12 cellular contexts compared by ENCODE assay signal in genomic region chrX:119756926-119757635, GRCh38. TPM values are rescaled to one million over a fixed set of nuclear protein-coding genes. Genes with fewer than 3 reads are reported as not detected.
DNase-seq lines count a peak whose midpoint lies in the region; ATAC-seq and TF ChIP-seq lines count a peak whose summit lies in the region.
"Had no signal": no experiment of that assay in that cellular context is flagged by ENCODE, and none has a peak within 500 bp of the region (broad histone marks: within the 10 kb centered on the region; RNA-seq: fewer than 3 reads in every experiment).

No MANE protein-coding gene starts in this region.

- H2AFZ ChIP-seq in IMR-90 (replicated peaks; ENCODE audit: low read length, poor library complexity): no peak overlapping the region

- DNase-seq in CD4-positive, alpha-beta memory T cell: peak in 1 of 5 donors; percentile 19
- no peak for DNase-seq in IMR-90
- DNase-seq in activated naive CD8-positive, alpha-beta T cell treated with anti-CD3 and anti-CD28 coated beads, Interleukin-2, amount 10 ng/mL, durations not matched to agents 7 days and 5 days: no peak
- peak in 1 of 10 donors; percentile 5 for DNase-seq in naive thymus-derived CD8-positive, alpha-beta T cell
- no peak for DNase-seq in NCI-H1417 (lab: John Stamatoyannopoulos, UW)
- DNase-seq in NCI-H2227 (lab: John Stamatoyannopoulos, UW; ENCODE audit: unreplicated experiment): no peak
- DNase-seq: HFFc6 had no signal

- H3K27me3 ChIP-seq in CD4-positive, alpha-beta memory T cell (ENCODE audit: insufficient read depth, low read length): no peaks in the 10 kb centered on the region
- no peaks in the 10 kb centered on the region for H3K27me3 ChIP-seq in IMR-90 (ENCODE audit: control insufficient read depth, insufficient read depth, low read length)

- H2BK15ac ChIP-seq in IMR-90 (ENCODE audit: low read depth, low read length): no peak overlapping the region

- no peaks in the 10 kb centered on the region for H3K27me3 Mint-ChIP-seq in CD4-positive, alpha-beta memory T cell
- H3K27me3 Mint-ChIP-seq in activated naive CD8-positive, alpha-beta T cell treated with anti-CD3 and anti-CD28 coated beads, Interleukin-2, amount 10 ng/mL, durations not matched to agents 7 days and 5 days: no peaks in the 10 kb centered on the region
- no peaks in the 10 kb centered on the region for H3K27me3 Mint-ChIP-seq in naive thymus-derived CD8-positive, alpha-beta T cell

- H2AK9ac ChIP-seq in IMR-90 (replicated peaks; ENCODE audit: low read depth, low read length, poor library complexity): no peak overlapping the region

- H4K91ac ChIP-seq in IMR-90 (ENCODE audit: insufficient read depth, low read depth, low read length): peak overlapping the region; percentile 1; the same call in 1 of the 2 replicates

- H2BK120ac ChIP-seq in IMR-90 (ENCODE audit: low read depth, low read length): no peak overlapping the region

- H3K79me1 ChIP-seq in IMR-90 (ENCODE audit: low read depth in 1 of 2, low read length in 2 of 2): no peaks in the 10 kb centered on the region

- no peak overlapping the region for H4K8ac ChIP-seq in IMR-90 (ENCODE audit: low read depth in 2 of 2, low read length in 2 of 2)

- TF ChIP-seq POLR2A in IMR-90 (IDR thresholded peaks at IDR 0.05; ENCODE audit: low read depth, low read length): no peak

- H2BK20ac ChIP-seq in IMR-90 (ENCODE audit: low read depth, low read length): no peak overlapping the region

- no peak overlapping the region for H3K56ac ChIP-seq in IMR-90 (ENCODE audit: extremely low read depth, insufficient read depth, low read length)

- no peak overlapping the region for H3K4me3 ChIP-seq in CD4-positive, alpha-beta memory T cell (ENCODE audit: low read length in 2 of 2)
- no peak overlapping the region for H3K4me3 ChIP-seq in IMR-90 (ENCODE audit: insufficient read depth, low read depth, low read length)

- TF ChIP-seq RAD21 in IMR-90 (IDR thresholded peaks at IDR 0.05; ENCODE audit: low read length): no peak

- peak overlapping the region; percentile 67 for H3K27ac ChIP-seq in CD4-positive, alpha-beta memory T cell (ENCODE audit: low read depth, low read length)
- no peak overlapping the region for H3K27ac ChIP-seq in IMR-90 (ENCODE audit: insufficient read depth, low read length)

- in situ Hi-C loops in IMR-90 (cut with MboI; ENCODE audit: low sequenced_read_pairs): no loop called here

- peaks cover 26 to 58% (median 45%) of the 10 kb centered on the region in 4 donors for H3K4me1 Mint-ChIP-seq in CD4-positive, alpha-beta memory T cell
- peaks cover 39% of the 10 kb centered on the region for H3K4me1 Mint-ChIP-seq in activated naive CD8-positive, alpha-beta T cell treated with anti-CD3 and anti-CD28 coated beads, Interleukin-2, amount 10 ng/mL, durations not matched to agents 7 days and 5 days
- peaks cover 20 to 56% (median 50%) of the 10 kb centered on the region in 4 donors for H3K4me1 Mint-ChIP-seq in naive thymus-derived CD8-positive, alpha-beta T cell

- H3K4me1 ChIP-seq in CD4-positive, alpha-beta memory T cell (ENCODE audit: insufficient read depth, low read length): peaks cover 62% of the 10 kb centered on the region
- H3K4me1 ChIP-seq in IMR-90 (ENCODE audit: control insufficient read depth, insufficient read depth, low read length): peaks cover 3% of the 10 kb centered on the region

- 50% methylated on average over 1 of the region's 10 CpGs; no CpG with 5 or more reads in 1 of the 2 experiments for WGBS in IMR-90 (ENCODE audit: extremely low coverage in 2 of 2, insufficient read length in 1 of 2), 2 experiments

- H2BK5ac ChIP-seq in IMR-90 (ENCODE audit: low read depth, low read length, poor library complexity, severe bottlenecking): no peak overlapping the region

- H3K14ac ChIP-seq in IMR-90 (replicated peaks; ENCODE audit: low read depth, low read length): no peak overlapping the region

- no peaks in the 10 kb centered on the region for H3K36me3 ChIP-seq in CD4-positive, alpha-beta memory T cell (ENCODE audit: insufficient read depth, low read length)
- no peaks in the 10 kb centered on the region for H3K36me3 ChIP-seq in IMR-90 (ENCODE audit: control insufficient read depth, insufficient read depth, low read length)

- H3K18ac ChIP-seq in IMR-90 (ENCODE audit: low read depth, low read length): no peak overlapping the region

- H3K9me3 Mint-ChIP-seq in CD4-positive, alpha-beta memory T cell: no peaks in the 10 kb centered on the region
- H3K9me3 Mint-ChIP-seq in activated naive CD8-positive, alpha-beta T cell treated with anti-CD3 and anti-CD28 coated beads, Interleukin-2, amount 10 ng/mL, durations not matched to agents 7 days and 5 days: no peaks in the 10 kb centered on the region
- H3K9me3 Mint-ChIP-seq in naive thymus-derived CD8-positive, alpha-beta T cell: peaks cover 0 to 2% (median 0%) of the 10 kb centered on the region in 9 donors
- H3K9me3 Mint-ChIP-seq: HFFc6 had no signal

- H3K4me3 Mint-ChIP-seq in CD4-positive, alpha-beta memory T cell: peak overlapping the region; percentile 67 to 92 (median 77)
- H3K4me3 Mint-ChIP-seq in activated naive CD8-positive, alpha-beta T cell treated with anti-CD3 and anti-CD28 coated beads, Interleukin-2, amount 10 ng/mL, durations not matched to agents 7 days and 5 days: peak overlapping the region; percentile 77
- peak overlapping the region; percentile 62 to 90 (median 80) for H3K4me3 Mint-ChIP-seq in naive thymus-derived CD8-positive, alpha-beta T cell

- peak overlapping the region; percentile 92 to 99 (median 96) for H3K27ac Mint-ChIP-seq in CD4-positive, alpha-beta memory T cell
- H3K27ac Mint-ChIP-seq in activated naive CD8-positive, alpha-beta T cell treated with anti-CD3 and anti-CD28 coated beads, Interleukin-2, amount 10 ng/mL, durations not matched to agents 7 days and 5 days: peak overlapping the region; percentile 99
- peak overlapping the region; percentile 95 to 98 (median 96) for H3K27ac Mint-ChIP-seq in naive thymus-derived CD8-positive, alpha-beta T cell
- H3K27ac Mint-ChIP-seq: HFFc6 had no signal

- dilution Hi-C loops in IMR-90 (cut with HindIII; ENCODE audit: low sequenced_read_pairs, unreplicated experiment): no loop called here

- no peak overlapping the region for H3K23ac ChIP-seq in IMR-90 (ENCODE audit: low read depth, low read length)

- H2AK5ac ChIP-seq in IMR-90 (ENCODE audit: low read depth, low read length): no peak overlapping the region

- no peak overlapping the region for H3K4ac ChIP-seq in IMR-90 (ENCODE audit: low read depth, low read length)

- POLR2A ChIA-PET in CD4-positive, alpha-beta memory T cell (lab: Charles Lee; ENCODE audit: partially characterized antibody): interaction anchor here (0.7 to 7.4 kb wide), 14 partner anchors 17 to 289 kb away, joined by 3 to 65 read pairs (median 8); partner anchors contain the start of genes NDUFA1, NKRF, RNF113A and RPL39
- POLR2A ChIA-PET in IMR-90 (lab: Charles Lee; ENCODE audit: unreplicated experiment): no interaction called here
- POLR2A ChIA-PET in activated naive CD8-positive, alpha-beta T cell treated with anti-CD3 and anti-CD28 coated beads, Interleukin-2, amount 10 ng/mL, durations not matched to agents 7 days and 5 days (lab: Charles Lee): interaction anchor here (0.9 to 6.0 kb wide), 8 partner anchors 7 to 520 kb away, joined by 3 to 59 read pairs (median 10); partner anchors contain the start of genes NKRF, RPL39 and SEPTIN6
- POLR2A ChIA-PET in naive thymus-derived CD8-positive, alpha-beta T cell (lab: Charles Lee): interaction anchor here (0.5 to 6.9 kb wide), 9 partner anchors 7 to 257 kb away, joined by 3 to 43 read pairs (median 4); partner anchors contain the start of genes RPL39 and SEPTIN6

- peaks cover 0 to 2% of the 10 kb centered on the region in 2 donors for H3K36me3 Mint-ChIP-seq in CD4-positive, alpha-beta memory T cell
- H3K36me3 Mint-ChIP-seq in activated naive CD8-positive, alpha-beta T cell treated with anti-CD3 and anti-CD28 coated beads, Interleukin-2, amount 10 ng/mL, durations not matched to agents 7 days and 5 days: no peaks in the 10 kb centered on the region
- no peaks in the 10 kb centered on the region for H3K36me3 Mint-ChIP-seq in naive thymus-derived CD8-positive, alpha-beta T cell

- no peaks in the 10 kb centered on the region for H4K20me1 ChIP-seq in IMR-90 (ENCODE audit: insufficient read depth, low read length)

- no peak overlapping the region for H4K5ac ChIP-seq in IMR-90 (ENCODE audit: low read depth, low read length)

- CTCF ChIA-PET in CD4-positive, alpha-beta memory T cell (lab: Charles Lee; ENCODE audit: partially characterized antibody): interaction anchor here (0.8 to 3.1 kb wide), 8 partner anchors 28 to 275 kb away, joined by 3 to 25 read pairs (median 5); partner anchors contain the start of gene SEPTIN6
- CTCF ChIA-PET in IMR-90 (lab: Yijun Ruan, JAX): interaction anchor here (1.4 kb wide), 1 partner anchor 147 kb away, joined by 4 read pairs; no protein-coding TSS in a partner anchor

- H3K9me3 ChIP-seq in CD4-positive, alpha-beta memory T cell (ENCODE audit: control insufficient read depth in 1 of 2, low read length in 2 of 2): no peaks in the 10 kb centered on the region
- no peaks in the 10 kb centered on the region for H3K9me3 ChIP-seq in IMR-90 (ENCODE audit: control insufficient read depth, insufficient read depth, low read length)

- intact Hi-C loops in CD4-positive, alpha-beta memory T cell (cut with micrococcal nuclease): loop anchor here (1.0 to 5.0 kb wide), 6 partner anchors 34 to 192 kb away; partner anchors contain the start of genes NKRF, RPL39, SEPTIN6 and STEEP1
- intact Hi-C loops in IMR-90 (cut with micrococcal nuclease): loop anchor here (10.0 kb wide), 1 partner anchor 62 kb away; the partner anchor contains the start of gene SEPTIN6

- ATAC-seq in IMR-90 (ENCODE audit: low read depth) (no peak), HG03521 (IDR thresholded peaks at IDR 0.05; ENCODE audit: unreplicated experiment) (no peak), GM19463 (IDR thresholded peaks at IDR 0.05; ENCODE audit: unreplicated experiment) (no peak)
- ATAC-seq in activated naive CD8-positive, alpha-beta T cell treated with anti-CD3 and anti-CD28 coated beads, Interleukin-2, amount 10 ng/mL, durations not matched to agents 7 days and 5 days (ENCODE audit: low read depth): no peak
- ATAC-seq in naive thymus-derived CD8-positive, alpha-beta T cell: no peak

- H3K9me1 ChIP-seq in IMR-90 (ENCODE audit: insufficient read depth, low read length): no peaks in the 10 kb centered on the region

- BruUV-seq in IMR-90 (replicated peaks; lab: Mats Ljungman, UMichigan): no TSS peak

- no peak for TF ChIP-seq CTCF in IMR-90 (conservative IDR thresholded peaks at IDR 0.05; ENCODE audit: low read depth, low read length)

- no peak overlapping the region for H3K9ac ChIP-seq in IMR-90 (ENCODE audit: low read depth, low read length)

- H3K4me2 ChIP-seq in IMR-90 (ENCODE audit: low read depth, low read length): no peak overlapping the region

RNA-seq across cellular contexts. Expression of gene SOWAHD, which starts 1.3 kb away (rescaled TPM):
- total RNA-seq in CD4-positive, alpha-beta memory T cell: 1 to 10 TPM; 1.9 to 2.0 TPM
- polyA plus RNA-seq in CD4-positive, alpha-beta memory T cell: 1 to 10 TPM in 1 of 2 donors, not detected in 1; 2.6 TPM
- 0.18 and 0.28 TPM in 2 replicates for total RNA-seq in IMR-90 (2012; rRNA removed)
- polyA plus RNA-seq in IMR-90 (2012; rRNA removed): 0.13 and 0.17 TPM in 2 replicates
- 0.14 and 0.43 TPM in 2 replicates for polyA plus RNA-seq in IMR-90 (2012; cell fraction: cytosol; rRNA removed)
- polyA plus RNA-seq in IMR-90 (2012; cell fraction: nucleus; rRNA removed; ENCODE audit: low replicate concordance): 0.16 and 0.28 TPM in 2 replicates
- total RNA-seq in activated naive CD8-positive, alpha-beta T cell treated with anti-CD3 and anti-CD28 coated beads, Interleukin-2, amount 10 ng/mL, durations not matched to agents 7 days and 5 days: 1 to 10 TPM; 1.7 to 2.1 TPM
- 1 to 10 TPM; 1.2 to 2.0 TPM for total RNA-seq in naive thymus-derived CD8-positive, alpha-beta T cell
- polyA plus RNA-seq in naive thymus-derived CD8-positive, alpha-beta T cell: 1 to 10 TPM in 1 of 3 donors, under 1 TPM in 2; 0.43 to 1.1 (median 0.47) TPM
- total RNA-seq: epithelial cell of proximal tubule, kidney epithelial cell, NCI-H460 had no signal

RNA-seq across cellular contexts. Expression of gene RPL39, which starts 34.3 kb away (rescaled TPM):
- 1,000 to 10,000 TPM; 3,907 to 4,108 TPM for total RNA-seq in CD4-positive, alpha-beta memory T cell
- polyA plus RNA-seq in CD4-positive, alpha-beta memory T cell: 1,000 to 10,000 TPM; 3,926 to 4,396 TPM
- total RNA-seq in IMR-90 (2012; rRNA removed): 681 and 716 TPM in 2 replicates
- 2,279 and 2,357 TPM in 2 replicates for polyA plus RNA-seq in IMR-90 (2012; rRNA removed)
- polyA plus RNA-seq in IMR-90 (2012; cell fraction: cytosol; rRNA removed): 400 and 448 TPM in 2 replicates
- 33.9 and 528 TPM in 2 replicates for polyA plus RNA-seq in IMR-90 (2012; cell fraction: nucleus; rRNA removed; ENCODE audit: low replicate concordance)
- 1,000 to 10,000 TPM; 2,169 to 2,323 TPM for total RNA-seq in activated naive CD8-positive, alpha-beta T cell treated with anti-CD3 and anti-CD28 coated beads, Interleukin-2, amount 10 ng/mL, durations not matched to agents 7 days and 5 days
- 1,000 to 10,000 TPM; 3,863 to 3,911 TPM for total RNA-seq in naive thymus-derived CD8-positive, alpha-beta T cell
- polyA plus RNA-seq in naive thymus-derived CD8-positive, alpha-beta T cell: 1,000 to 10,000 TPM; 4,465 to 5,898 (median 5,767) TPM
